Comparison of ENCODE assay signal across 12 cellular contexts in the genomic region with DNA sequence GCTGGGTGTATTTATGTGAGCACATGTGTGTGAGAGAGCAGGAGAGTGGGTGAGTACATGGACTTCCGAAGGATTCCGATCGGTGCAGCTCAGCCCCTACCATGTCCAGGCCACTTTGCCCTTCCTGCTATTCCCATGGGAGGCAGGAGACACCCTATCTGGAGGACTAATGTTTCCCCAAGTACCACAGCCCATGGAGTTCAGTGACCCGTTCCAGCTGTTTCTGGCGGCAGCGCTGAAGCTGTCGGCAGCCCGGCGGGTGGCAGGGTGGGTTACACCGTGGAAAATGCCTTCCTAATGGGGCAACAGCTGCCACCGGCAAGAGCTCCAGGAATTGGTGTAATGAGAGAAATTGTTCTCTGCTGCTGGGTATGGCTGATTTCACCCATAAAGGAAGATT.
"Had no signal": no experiment of that assay in that cellular context is flagged by ENCODE, and none has a peak within 500 bp of the region (broad histone marks: within the 10 kb centered on the region; RNA-seq: fewer than 3 reads in every experiment).

No MANE protein-coding gene starts in this region.

- DNase-seq: activated CD4-positive, alpha-beta memory T cell treated with anti-CD3 and anti-CD28 coated beads for 36 hours; activated naive CD8-positive, alpha-beta T cell treated with anti-CD3 and anti-CD28 coated beads, Interleukin-2, amount 10 ng/mL, durations not matched to agents 7 days and 5 days; activated T-cell treated with anti-CD3 and anti-CD28 coated beads, Interleukin-2, amount 50 U/mL, for 72 hours; left colon; mucosa of descending colon; stimulated activated CD4-positive, alpha-beta T cell treated with anti-CD3 and anti-CD28 coated beads, Interleukin-2, amount 100 ng/mL, for 48 hours; stimulated activated naive CD8-positive, alpha-beta T cell treated with anti-CD3 and anti-CD28 coated beads, Interleukin-15, amount 100 ng/mL, for 72 hours; T1000 had no signal

- H3K4me3 ChIP-seq: breast epithelium, esophagus muscularis mucosa, mucosa of descending colon, thoracic aorta, vagina had no signal

- H3K9me3 ChIP-seq: breast epithelium, esophagus muscularis mucosa, mucosa of descending colon, thoracic aorta, vagina had no signal

- H3K27me3 ChIP-seq: vagina had no signal

- H3K4me1 ChIP-seq: breast epithelium, esophagus muscularis mucosa, vagina had no signal

- H3K27ac ChIP-seq: breast epithelium, esophagus muscularis mucosa, thoracic aorta, vagina had no signal

- H3K36me3 ChIP-seq: breast epithelium, esophagus muscularis mucosa, thoracic aorta, vagina had no signal
